In the genomic region with DNA sequence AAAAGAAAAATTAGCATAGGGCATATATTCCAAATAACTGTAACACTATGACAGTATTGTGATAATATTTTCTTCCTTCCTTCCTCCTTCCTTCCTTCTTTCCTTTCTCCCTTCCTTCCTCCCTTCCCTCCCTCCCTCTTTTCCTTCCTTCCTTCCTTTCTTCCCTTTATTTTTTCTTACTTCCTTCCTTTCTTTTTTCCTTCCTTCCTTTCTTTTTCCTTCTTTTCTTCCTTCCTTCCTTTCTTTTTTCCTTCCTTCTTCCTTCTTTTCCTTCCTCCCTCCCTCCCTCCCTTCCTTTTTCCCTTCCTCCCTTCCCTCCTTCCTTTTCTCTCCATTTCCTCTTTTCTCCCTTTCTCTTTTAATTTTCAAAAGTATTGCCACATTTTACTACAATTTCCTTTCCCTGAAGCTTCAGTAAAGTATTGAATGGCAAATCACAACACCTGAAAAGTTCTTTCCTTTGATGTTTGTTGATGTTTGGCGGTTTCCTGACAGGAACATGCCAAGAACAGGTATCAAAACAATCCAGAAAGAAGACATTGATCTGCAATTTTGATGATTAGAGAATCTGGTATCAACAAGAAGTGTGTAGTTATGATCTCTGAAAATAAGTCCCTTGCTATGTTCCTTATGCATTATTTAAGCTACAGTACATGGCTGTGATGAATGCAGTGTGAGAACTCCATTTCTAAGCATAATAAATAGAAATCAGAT, we compare ENCODE assay signal across 22 cellular contexts.
"Had no signal": no experiment of that assay in that cellular context is flagged by ENCODE, and none has a peak within 500 bp of the region (broad histone marks: within the 10 kb centered on the region; RNA-seq: fewer than 3 reads in every experiment).

No MANE protein-coding gene starts in this region.

- H3K9me3 ChIP-seq: SJSA1 had no signal

- H3K27ac ChIP-seq: HL-60, SJSA1 had no signal

- H3K27me3 ChIP-seq: SJSA1 had no signal

- H3K9me3 Mint-ChIP-seq: IgD-negative memory B cell had no signal

- H3K36me3 Mint-ChIP-seq: IgD-negative memory B cell had no signal

- H3K4me3 Mint-ChIP-seq: IgD-negative memory B cell had no signal

- H3K27me3 Mint-ChIP-seq: IgD-negative memory B cell had no signal

- H3K36me3 ChIP-seq: SJSA1 had no signal

- H3K4me1 Mint-ChIP-seq: IgD-negative memory B cell had no signal

- H3K4me3 ChIP-seq: SJSA1 had no signal

- DNase-seq: KBM-7, NCI-H1092, NCI-H1105 treated with DMSO at 0.1 percent for 48 hours, NCI-H1417 treated with DMSO at 0.1 percent for 48 hours, NCI-H146, NCI-H1694 treated with DMSO at 0.1 percent for 48 hours, NCI-H1930, NCI-H2081, NCI-H2107, NCI-H2227 treated with DMSO at 0.1 percent for 48 hours, NCI-H446, NCI-H510A, NCI-H524 treated with DMSO at 0.1 percent for 48 hours, NCI-H69, NCI-H774, Right ventricle myocardium superior, RPMI8226, SIG-M5, T-helper 1 cell had no signal

- H3K27ac Mint-ChIP-seq: IgD-negative memory B cell had no signal
